ENCODE assay signal across 24 cellular contexts in genomic region chr5:175803254-175803653, GRCh38.
"Had no signal": no experiment of that assay in that cellular context is flagged by ENCODE, and none has a peak within 500 bp of the region (broad histone marks: within the 10 kb centered on the region; RNA-seq: fewer than 3 reads in every experiment).

No MANE protein-coding gene starts in this region.

- DNase-seq: dermis blood vessel endothelial cell; effector CD4-positive, alpha-beta T cell; effector memory CD4-positive, alpha-beta T cell; foreskin keratinocyte; head of caudate nucleus; heart right ventricle; hippocampal formation; left cardiac atrium; left lung; left ventricle myocardium superior; lower lobe of right lung; mesenchymal stem cell; mucosa of descending colon; naive B cell had no signal

- H3K36me3 ChIP-seq: esophagus muscularis mucosa, gastroesophageal sphincter, heart right ventricle, left lung, lower lobe of right lung had no signal

- H3K4me1 ChIP-seq: esophagus muscularis mucosa, foreskin keratinocyte, gastroesophageal sphincter, heart right ventricle, left lung, lower lobe of right lung had no signal

- ATAC-seq: foreskin keratinocyte, gastroesophageal sphincter, heart right ventricle, left cardiac atrium, left lung, left ventricle myocardium superior, lower lobe of right lung, mucosa of descending colon had no signal

- H3K4me3 ChIP-seq: coronary artery, dorsolateral prefrontal cortex, esophagus muscularis mucosa, gastroesophageal sphincter, heart right ventricle, left lung, lower lobe of right lung, mucosa of descending colon had no signal

- H3K4me3 Mint-ChIP-seq: mesothelial cell of epicardium, naive B cell had no signal

- H3K27ac ChIP-seq: coronary artery, esophagus muscularis mucosa, foreskin keratinocyte, gastroesophageal sphincter, heart right ventricle, left lung, lower lobe of right lung had no signal

- H3K27ac Mint-ChIP-seq: mesothelial cell of epicardium, naive B cell had no signal

- H3K9me3 Mint-ChIP-seq: mesothelial cell of epicardium had no signal

- FAIRE-seq: colon, endothelial cell of umbilical vein, frontal cortex, islet of Langerhans, keratinocyte had no signal

- H3K4me1 Mint-ChIP-seq: mesothelial cell of epicardium had no signal

- H3K36me3 Mint-ChIP-seq: mesothelial cell of epicardium had no signal

- H3K9me3 ChIP-seq: esophagus muscularis mucosa, gastroesophageal sphincter, heart right ventricle, left lung, lower lobe of right lung, mucosa of descending colon had no signal
